ENCODE assay signal across 17 cellular contexts in genomic region chr9:133353548-133353947, GRCh38. TPM values are rescaled to one million over a fixed set of nuclear protein-coding genes. Genes with fewer than 3 reads are reported as not detected.
DNase-seq lines count a peak whose midpoint lies in the region; ATAC-seq, FAIRE-seq and TF ChIP-seq lines count a peak whose summit lies in the region.
"Had no signal": no experiment of that assay in that cellular context is flagged by ENCODE, and none has a peak within 500 bp of the region (broad histone marks: within the 10 kb centered on the region; RNA-seq: fewer than 3 reads in every experiment).

No MANE protein-coding gene starts in this region.

- H3K9me2 ChIP-seq in GM23248 (ENCODE audit: insufficient read depth): no peaks in the 10 kb centered on the region

- FAIRE-seq in HepG2 (lab: Jason Lieb, UNC): no peak
- FAIRE-seq: RCC 7860, small intestine had no signal

- intact Hi-C loops in HepG2 (cut with micrococcal nuclease; ENCODE audit: unreplicated experiment) (no loop called here), right lobe of liver (cut with DNase I) (loop anchor here in 1 of 2 donors (10.0 kb wide), 1 partner anchor 51 kb away; no protein-coding TSS in a partner anchor)
- intact Hi-C loops in dendritic cell treated with granulocyte-macrophage colony-stimulating factor and Interleukin-4, amounts not matched to agents 40 ng/mL and 50 ng/mL, for 4 days (cut with micrococcal nuclease): loop anchor here (10.0 kb wide), 1 partner anchor 169 kb away; no protein-coding TSS in a partner anchor

- in situ Hi-C loops in HepG2 (cut with HindIII; ENCODE audit: extremely low pct_ligation_motif_present, low pct_unique_long_range_greater_than_20kb): no loop called here
- in situ Hi-C loops in GM23248 (cut with MboI): no loop called here

- H3K9ac ChIP-seq in HepG2 (ENCODE audit: insufficient read depth, low read depth, low read length) (no peak overlapping the region), GM23248 (no peak overlapping the region)

- peaks cover 72% of the 10 kb centered on the region for H3F3A ChIP-seq in GM23248 (ENCODE audit: insufficient read depth)

- CTCF ChIA-PET in HepG2 (lab: Yijun Ruan, JAX; ENCODE audit: low intra/inter-chr PET ratio, low total read pairs): no interaction called here

- no peak overlapping the region for H3K4me3 ChIP-seq in HepG2 (replicated peaks in 1 of 3; ENCODE audit: insufficient read depth in 1 of 3, low read depth in 2 of 3, low read length in 3 of 3)
- H3K4me3 ChIP-seq in right lobe of liver: no peak overlapping the region
- H3K4me3 ChIP-seq in GM23248: no peak overlapping the region
- H3K4me3 ChIP-seq: gastrocnemius medialis had no signal

- H2AFZ ChIP-seq in HepG2 (ENCODE audit: low read length): no peak overlapping the region
- H2AFZ ChIP-seq in GM23248: no peak overlapping the region

- no peak for ATAC-seq in HepG2
- no peak for ATAC-seq in right lobe of liver
- ATAC-seq in GM21717 (IDR thresholded peaks at IDR 0.05; ENCODE audit: unreplicated experiment): no peak
- ATAC-seq in GM21360 (IDR thresholded peaks at IDR 0.05; ENCODE audit: unreplicated experiment): no peak
- ATAC-seq: gastrocnemius medialis, T-cell had no signal

- TF ChIP-seq CTCF in HepG2 (CRISPR knock-in tag; IDR thresholded peaks at IDR 0.05) (no peak), right lobe of liver (IDR thresholded peaks at IDR 0.05) (no peak), type B pancreatic cell (conservative IDR thresholded peaks at IDR 0.05) (no peak)

- peaks cover 50% of the 10 kb centered on the region for H3K4me1 Mint-ChIP-seq in dendritic cell treated with granulocyte-macrophage colony-stimulating factor and Interleukin-4, amounts not matched to agents 40 ng/mL and 50 ng/mL, for 4 days (ENCODE audit: low read depth)
- H3K4me1 Mint-ChIP-seq in type B pancreatic cell (ENCODE audit: unreplicated experiment): peaks cover 15% of the 10 kb centered on the region

- no peaks in the 10 kb centered on the region for H3K27me3 Mint-ChIP-seq in dendritic cell treated with granulocyte-macrophage colony-stimulating factor and Interleukin-4, amounts not matched to agents 40 ng/mL and 50 ng/mL, for 4 days
- H3K27me3 Mint-ChIP-seq in type B pancreatic cell: no peaks in the 10 kb centered on the region
- H3K27me3 Mint-ChIP-seq: B cell, T-cell had no signal

- H3K4me1 ChIP-seq in HepG2 (ENCODE audit: insufficient read depth, low read length) (peaks cover 50% of the 10 kb centered on the region), right lobe of liver (peaks cover 0 to 29% (median 8%) of the 10 kb centered on the region in 4 donors), GM23248 (ENCODE audit: insufficient read depth) (peaks cover 20% of the 10 kb centered on the region)

- TF ChIP-seq RAD21 in HepG2 (CRISPR knock-in tag; IDR thresholded peaks at IDR 0.05): no peak

- H3K36me3 Mint-ChIP-seq in dendritic cell treated with granulocyte-macrophage colony-stimulating factor and Interleukin-4, amounts not matched to agents 40 ng/mL and 50 ng/mL, for 4 days (ENCODE audit: low read depth): peaks cover 67% of the 10 kb centered on the region
- peaks cover 21% of the 10 kb centered on the region for H3K36me3 Mint-ChIP-seq in type B pancreatic cell

- H3K27ac ChIP-seq in HepG2 (ENCODE audit: extremely low read length, insufficient read depth, low read length) (no peak overlapping the region), right lobe of liver (no peak overlapping the region), GM23248 (no peak overlapping the region)
- H3K27ac ChIP-seq: gastrocnemius medialis had no signal

- no peak overlapping the region for H3K4me3 Mint-ChIP-seq in dendritic cell treated with granulocyte-macrophage colony-stimulating factor and Interleukin-4, amounts not matched to agents 40 ng/mL and 50 ng/mL, for 4 days
- H3K4me3 Mint-ChIP-seq in type B pancreatic cell: peak overlapping the region; percentile 63

- TF ChIP-seq EP300 in HepG2 (IDR thresholded peaks at IDR 0.05; ENCODE audit: low read depth in 2 of 2, low read length in 2 of 2) (no peak), HepG2 (CRISPR knock-in tag; IDR thresholded peaks at IDR 0.05; ENCODE audit: borderline replicate concordance) (no peak)

- no CpG with 5 or more reads among the region's 5 CpGs for WGBS in HepG2 (ENCODE audit: low lambda C conversion rate)
- no CpG with 5 or more reads among the region's 5 CpGs for WGBS in right lobe of liver (ENCODE audit: insufficient coverage, low coverage, low lambda C conversion rate, missing lambda C conversion rate)
- WGBS in GM23248 (ENCODE audit: low coverage in 1 of 2, low lambda C conversion rate in 2 of 2, missing lambda C conversion rate in 2 of 2), 2 experiments: 93 to 95% methylated on average over 5 of the region's 5 CpGs

- peaks cover 28% of the 10 kb centered on the region for H3K79me2 ChIP-seq in HepG2 (ENCODE audit: insufficient read depth, low read length)
- peaks cover 58% of the 10 kb centered on the region for H3K79me2 ChIP-seq in GM23248 (ENCODE audit: insufficient read depth)

- H4K20me1 ChIP-seq in HepG2 (ENCODE audit: insufficient read depth, low read length) (peaks cover 20% of the 10 kb centered on the region), GM23248 (ENCODE audit: insufficient read depth) (no peaks in the 10 kb centered on the region)

- no TSS peak for BruUV-seq in HepG2 (replicated peaks; lab: Mats Ljungman, UMichigan)

- POLR2A ChIA-PET in HepG2 (lab: Yijun Ruan, JAX): no interaction called here

- no peaks in the 10 kb centered on the region for H3K9me3 Mint-ChIP-seq in dendritic cell treated with granulocyte-macrophage colony-stimulating factor and Interleukin-4, amounts not matched to agents 40 ng/mL and 50 ng/mL, for 4 days
- no peaks in the 10 kb centered on the region for H3K9me3 Mint-ChIP-seq in type B pancreatic cell
- H3K9me3 Mint-ChIP-seq: T-cell had no signal

- no peaks in the 10 kb centered on the region; a peak in 1 of 5 replicates for H3K27me3 ChIP-seq in HepG2 (ENCODE audit: control insufficient read depth in 1 of 2, insufficient read depth in 2 of 2, low read length in 2 of 2)
- no peaks in the 10 kb centered on the region for H3K27me3 ChIP-seq in right lobe of liver
- H3K27me3 ChIP-seq in GM23248 (replicated peaks; ENCODE audit: insufficient read depth): no peaks in the 10 kb centered on the region
- H3K27me3 ChIP-seq: gastrocnemius medialis had no signal

- H3K36me3 ChIP-seq in HepG2 (replicated peaks in 1 of 2; ENCODE audit: control insufficient read depth in 1 of 2, insufficient read depth in 2 of 2, low read length in 2 of 2): peaks cover 18 to 47% of the 10 kb centered on the region in 2 experiments
- peaks cover 5 to 43% (median 23%) of the 10 kb centered on the region in 4 donors for H3K36me3 ChIP-seq in right lobe of liver
- H3K36me3 ChIP-seq in GM23248 (ENCODE audit: low read depth): peaks cover 38% of the 10 kb centered on the region

- DNase-seq in HepG2 (ENCODE audit: low spot score) (no peak), right lobe of liver (no peak), type B pancreatic cell (ENCODE audit: extremely low spot score, unreplicated experiment) (no peak), GM23248 (no peak)
- DNase-seq: activated CD4-positive, alpha-beta T cell treated with anti-CD3 and anti-CD28 coated beads for 4 hours; gastrocnemius medialis; NCI-H1930; NCI-H526; occipital lobe; small intestine; T-cell had no signal

- TF ChIP-seq POLR2A in HepG2 (IDR thresholded peaks at IDR 0.05; ENCODE audit: insufficient read depth in 1 of 2, low read depth in 2 of 2, low read length in 2 of 2) (no peak), right lobe of liver (IDR thresholded peaks at IDR 0.05) (no peak), Raji (IDR thresholded peaks at IDR 0.05; ENCODE audit: insufficient read depth, low read depth, low read length) (peak; percentile 27; the same call in 1 of the 2 replicates)

- H3K4me2 ChIP-seq in HepG2 (ENCODE audit: low read depth, low read length) (no peak overlapping the region), GM23248 (ENCODE audit: unreplicated experiment) (no peak overlapping the region)

- H3K27ac Mint-ChIP-seq in dendritic cell treated with granulocyte-macrophage colony-stimulating factor and Interleukin-4, amounts not matched to agents 40 ng/mL and 50 ng/mL, for 4 days: peak overlapping the region; percentile 30
- H3K27ac Mint-ChIP-seq in type B pancreatic cell: peak overlapping the region; percentile 34
- H3K27ac Mint-ChIP-seq: B cell, T-cell had no signal

- H3K9me3 ChIP-seq in HepG2 (ENCODE audit: low read length) (no peaks in the 10 kb centered on the region), right lobe of liver (no peaks in the 10 kb centered on the region), GM23248 (ENCODE audit: low read depth) (no peaks in the 10 kb centered on the region)
- H3K9me3 ChIP-seq: gastrocnemius medialis had no signal

RNA-seq across cellular contexts. Expression of gene SURF1, which starts 2.7 kb away (rescaled TPM):
- total RNA-seq in HepG2 (2016; rRNA removed; fragmentation: Illumina TruSeq; extraction: Trizol) (10.6 and 17.8 TPM in 2 replicates), right lobe of liver (10 to 100 TPM; 37.4 to 68.8 (median 44.5) TPM), type B pancreatic cell (ENCODE audit: low replicate concordance) (40.8 and 46.9 TPM in 2 replicates)
- 21.0 and 25.4 TPM in 2 replicates for total RNA-seq in HepG2 (2016; cell fraction: cytosol; rRNA removed; fragmentation: Illumina TruSeq; extraction: Trizol; ENCODE audit: low read depth)
- 9.6 and 18.9 TPM in 2 replicates for total RNA-seq in HepG2 (2016; cell fraction: insoluble cytoplasmic fraction; rRNA removed; fragmentation: Illumina TruSeq; extraction: Trizol)
- total RNA-seq in HepG2 (2016; cell fraction: membrane; rRNA removed; fragmentation: Illumina TruSeq; extraction: Trizol): 22.4 and 26.0 TPM in 2 replicates
- total RNA-seq in HepG2 (2016; cell fraction: nucleus; rRNA removed; fragmentation: Illumina TruSeq; extraction: Trizol): 13.9 and 14.0 TPM in 2 replicates
- polyA plus RNA-seq in HepG2 (2011; rRNA removed) (39.2 and 40.7 TPM in 2 replicates), GM23248 (2016; fragmentation: Nextera tagmentation; extraction: Ambion mirVana) (57.4 and 62.9 TPM in 2 replicates)
- 29.3 and 32.3 TPM in 2 replicates for polyA plus RNA-seq in HepG2 (2011; cell fraction: cytosol; rRNA removed)
- 29.7 and 32.0 TPM in 2 replicates for polyA plus RNA-seq in HepG2 (2011; cell fraction: nucleus; rRNA removed)
- 22.8 and 26.6 TPM in 2 replicates for polyA plus RNA-seq in HepG2 (2012)
- 52.7 and 53.1 TPM in 2 replicates for polyA plus RNA-seq in HepG2 (2016; cell fraction: cytosol; fragmentation: Illumina TruSeq; extraction: Trizol; ENCODE audit: low read depth)
- 19.0 and 20.1 TPM in 2 replicates for polyA plus RNA-seq in HepG2 (2016; cell fraction: insoluble cytoplasmic fraction; fragmentation: Illumina TruSeq; extraction: Trizol; ENCODE audit: low read depth)
- polyA plus RNA-seq in HepG2 (2016; cell fraction: membrane; fragmentation: Illumina TruSeq; extraction: Trizol; ENCODE audit: low read depth): 38.1 and 44.5 TPM in 2 replicates
- polyA plus RNA-seq in HepG2 (2016; cell fraction: nucleus; fragmentation: Illumina TruSeq; extraction: Trizol; ENCODE audit: insufficient read depth, low read depth): 46.1 and 51.6 TPM in 2 replicates
- 14.4 and 46.3 TPM in 2 replicates for polyA minus RNA-seq in HepG2 (2011; rRNA and poly(A)+ RNA removed; ENCODE audit: low replicate concordance)
- polyA minus RNA-seq in HepG2 (2011; cell fraction: cytosol; rRNA and poly(A)+ RNA removed): 8.0 and 10.5 TPM in 2 replicates
- 7.1 and 7.5 TPM in 2 replicates for polyA minus RNA-seq in HepG2 (2011; cell fraction: nucleus; rRNA and poly(A)+ RNA removed)
- total RNA-seq in GM23248 (2014; rRNA removed; shearing (Covaris generic)): 27.7 and 29.1 TPM in 2 replicates

RNA-seq across cellular contexts. Expression of gene SURF2, which starts 2.8 kb away (rescaled TPM):
- total RNA-seq in HepG2 (2016; rRNA removed; fragmentation: Illumina TruSeq; extraction: Trizol) (10.3 and 13.6 TPM in 2 replicates), right lobe of liver (10 to 100 TPM in 2 of 6 experiments, 1 to 10 TPM in 4; 6.3 to 16.9 (median 8.2) TPM), type B pancreatic cell (ENCODE audit: low replicate concordance) (21.3 and 23.5 TPM in 2 replicates)
- 10.3 and 15.8 TPM in 2 replicates for total RNA-seq in HepG2 (2016; cell fraction: cytosol; rRNA removed; fragmentation: Illumina TruSeq; extraction: Trizol; ENCODE audit: low read depth)
- 12.0 and 12.6 TPM in 2 replicates for total RNA-seq in HepG2 (2016; cell fraction: insoluble cytoplasmic fraction; rRNA removed; fragmentation: Illumina TruSeq; extraction: Trizol)
- 10.0 and 13.9 TPM in 2 replicates for total RNA-seq in HepG2 (2016; cell fraction: membrane; rRNA removed; fragmentation: Illumina TruSeq; extraction: Trizol)
- 4.1 and 4.4 TPM in 2 replicates for total RNA-seq in HepG2 (2016; cell fraction: nucleus; rRNA removed; fragmentation: Illumina TruSeq; extraction: Trizol)
- polyA plus RNA-seq in HepG2 (2011; rRNA removed) (6.1 and 6.3 TPM in 2 replicates), GM23248 (2016; fragmentation: Nextera tagmentation; extraction: Ambion mirVana) (23.4 and 24.4 TPM in 2 replicates)
- 6.8 and 9.7 TPM in 2 replicates for polyA plus RNA-seq in HepG2 (2011; cell fraction: cytosol; rRNA removed)
- 6.6 and 8.7 TPM in 2 replicates for polyA plus RNA-seq in HepG2 (2011; cell fraction: nucleus; rRNA removed)
- 6.8 and 8.6 TPM in 2 replicates for polyA plus RNA-seq in HepG2 (2012)
- 14.4 and 20.2 TPM in 2 replicates for polyA plus RNA-seq in HepG2 (2016; cell fraction: cytosol; fragmentation: Illumina TruSeq; extraction: Trizol; ENCODE audit: low read depth)
- 19.8 and 21.6 TPM in 2 replicates for polyA plus RNA-seq in HepG2 (2016; cell fraction: insoluble cytoplasmic fraction; fragmentation: Illumina TruSeq; extraction: Trizol; ENCODE audit: low read depth)
- polyA plus RNA-seq in HepG2 (2016; cell fraction: membrane; fragmentation: Illumina TruSeq; extraction: Trizol; ENCODE audit: low read depth): 12.6 and 15.8 TPM in 2 replicates
- polyA plus RNA-seq in HepG2 (2016; cell fraction: nucleus; fragmentation: Illumina TruSeq; extraction: Trizol; ENCODE audit: insufficient read depth, low read depth): 11.3 and 11.9 TPM in 2 replicates
- polyA minus RNA-seq in HepG2 (2011; rRNA and poly(A)+ RNA removed; ENCODE audit: low replicate concordance): 3.5 and 24.4 TPM in 2 replicates
- polyA minus RNA-seq in HepG2 (2011; cell fraction: cytosol; rRNA and poly(A)+ RNA removed): 2.3 and 5.0 TPM in 2 replicates
- 1.6 and 2.3 TPM in 2 replicates for polyA minus RNA-seq in HepG2 (2011; cell fraction: nucleus; rRNA and poly(A)+ RNA removed)
- total RNA-seq in GM23248 (2014; rRNA removed; shearing (Covaris generic)): 6.3 and 14.8 TPM in 2 replicates

RNA-seq across cellular contexts. Expression of gene RPL7A, which starts 5.5 kb away (rescaled TPM):
- 2,938 and 3,359 TPM in 2 replicates for total RNA-seq in HepG2 (2016; rRNA removed; fragmentation: Illumina TruSeq; extraction: Trizol)
- total RNA-seq in HepG2 (2016; cell fraction: cytosol; rRNA removed; fragmentation: Illumina TruSeq; extraction: Trizol; ENCODE audit: low read depth): 3,183 and 3,719 TPM in 2 replicates
- total RNA-seq in HepG2 (2016; cell fraction: insoluble cytoplasmic fraction; rRNA removed; fragmentation: Illumina TruSeq; extraction: Trizol): 2,895 and 3,215 TPM in 2 replicates
- 5,789 and 6,219 TPM in 2 replicates for total RNA-seq in HepG2 (2016; cell fraction: membrane; rRNA removed; fragmentation: Illumina TruSeq; extraction: Trizol)
- total RNA-seq in HepG2 (2016; cell fraction: nucleus; rRNA removed; fragmentation: Illumina TruSeq; extraction: Trizol): 1,151 and 1,198 TPM in 2 replicates
- polyA plus RNA-seq in HepG2 (2011; rRNA removed): 2,401 and 2,404 TPM in 2 replicates
- polyA plus RNA-seq in HepG2 (2011; cell fraction: cytosol; rRNA removed): 3,191 and 3,845 TPM in 2 replicates
- polyA plus RNA-seq in HepG2 (2011; cell fraction: nucleus; rRNA removed): 1,035 and 1,145 TPM in 2 replicates
- 2,335 and 2,606 TPM in 2 replicates for polyA plus RNA-seq in HepG2 (2012)
- polyA plus RNA-seq in HepG2 (2016; cell fraction: cytosol; fragmentation: Illumina TruSeq; extraction: Trizol; ENCODE audit: low read depth): 3,837 and 4,399 TPM in 2 replicates
- 3,343 and 3,509 TPM in 2 replicates for polyA plus RNA-seq in HepG2 (2016; cell fraction: insoluble cytoplasmic fraction; fragmentation: Illumina TruSeq; extraction: Trizol; ENCODE audit: low read depth)
- 6,158 and 6,472 TPM in 2 replicates for polyA plus RNA-seq in HepG2 (2016; cell fraction: membrane; fragmentation: Illumina TruSeq; extraction: Trizol; ENCODE audit: low read depth)
- polyA plus RNA-seq in HepG2 (2016; cell fraction: nucleus; fragmentation: Illumina TruSeq; extraction: Trizol; ENCODE audit: insufficient read depth, low read depth): 1,904 and 1,909 TPM in 2 replicates
- 1,962 and 4,695 TPM in 2 replicates for polyA minus RNA-seq in HepG2 (2011; rRNA and poly(A)+ RNA removed; ENCODE audit: low replicate concordance)
- 853 and 917 TPM in 2 replicates for polyA minus RNA-seq in HepG2 (2011; cell fraction: cytosol; rRNA and poly(A)+ RNA removed)
- polyA minus RNA-seq in HepG2 (2011; cell fraction: nucleus; rRNA and poly(A)+ RNA removed): 477 and 550 TPM in 2 replicates
- 100 to 1,000 TPM; 529 to 851 (median 616) TPM for total RNA-seq in right lobe of liver
- total RNA-seq in type B pancreatic cell (ENCODE audit: low replicate concordance): 2,442 and 2,715 TPM in 2 replicates
- total RNA-seq in GM23248 (2014; rRNA removed; shearing (Covaris generic)): 1,262 and 1,382 TPM in 2 replicates
- 437 and 458 TPM in 2 replicates for polyA plus RNA-seq in GM23248 (2016; fragmentation: Nextera tagmentation; extraction: Ambion mirVana)

RNA-seq across cellular contexts. Expression of gene MED22, which starts 5.6 kb away (rescaled TPM):
- total RNA-seq in HepG2 (2016; rRNA removed; fragmentation: Illumina TruSeq; extraction: Trizol) (19.6 and 22.1 TPM in 2 replicates), right lobe of liver (10 to 100 TPM in 1 of 6 experiments, 1 to 10 TPM in 5; 5.9 to 14.5 (median 8.1) TPM), type B pancreatic cell (ENCODE audit: low replicate concordance) (34.0 and 38.2 TPM in 2 replicates)
- total RNA-seq in HepG2 (2016; cell fraction: cytosol; rRNA removed; fragmentation: Illumina TruSeq; extraction: Trizol; ENCODE audit: low read depth): 2.6 and 3.1 TPM in 2 replicates
- 18.8 and 21.3 TPM in 2 replicates for total RNA-seq in HepG2 (2016; cell fraction: insoluble cytoplasmic fraction; rRNA removed; fragmentation: Illumina TruSeq; extraction: Trizol)
- 9.6 and 12.2 TPM in 2 replicates for total RNA-seq in HepG2 (2016; cell fraction: membrane; rRNA removed; fragmentation: Illumina TruSeq; extraction: Trizol)
- total RNA-seq in HepG2 (2016; cell fraction: nucleus; rRNA removed; fragmentation: Illumina TruSeq; extraction: Trizol): 18.2 and 20.6 TPM in 2 replicates
- polyA plus RNA-seq in HepG2 (2011; rRNA removed) (15.8 and 22.2 TPM in 2 replicates), GM23248 (2016; fragmentation: Nextera tagmentation; extraction: Ambion mirVana) (14.1 and 14.5 TPM in 2 replicates)
- 11.6 and 12.5 TPM in 2 replicates for polyA plus RNA-seq in HepG2 (2011; cell fraction: cytosol; rRNA removed)
- polyA plus RNA-seq in HepG2 (2011; cell fraction: nucleus; rRNA removed): 42.0 and 43.5 TPM in 2 replicates
- 8.8 and 10.1 TPM in 2 replicates for polyA plus RNA-seq in HepG2 (2012)
- 2.6 TPM in 2 replicates for polyA plus RNA-seq in HepG2 (2016; cell fraction: cytosol; fragmentation: Illumina TruSeq; extraction: Trizol; ENCODE audit: low read depth)
- 15.7 and 15.9 TPM in 2 replicates for polyA plus RNA-seq in HepG2 (2016; cell fraction: insoluble cytoplasmic fraction; fragmentation: Illumina TruSeq; extraction: Trizol; ENCODE audit: low read depth)
- polyA plus RNA-seq in HepG2 (2016; cell fraction: membrane; fragmentation: Illumina TruSeq; extraction: Trizol; ENCODE audit: low read depth): 7.1 and 7.7 TPM in 2 replicates
- 36.0 and 38.5 TPM in 2 replicates for polyA plus RNA-seq in HepG2 (2016; cell fraction: nucleus; fragmentation: Illumina TruSeq; extraction: Trizol; ENCODE audit: insufficient read depth, low read depth)
- polyA minus RNA-seq in HepG2 (2011; rRNA and poly(A)+ RNA removed; ENCODE audit: low replicate concordance): 27.8 and 64.6 TPM in 2 replicates
- 8.0 and 8.5 TPM in 2 replicates for polyA minus RNA-seq in HepG2 (2011; cell fraction: cytosol; rRNA and poly(A)+ RNA removed)
- 12.1 and 16.8 TPM in 2 replicates for polyA minus RNA-seq in HepG2 (2011; cell fraction: nucleus; rRNA and poly(A)+ RNA removed)
- 24.4 and 28.6 TPM in 2 replicates for total RNA-seq in GM23248 (2014; rRNA removed; shearing (Covaris generic))

RNA-seq across cellular contexts. Expression of gene SURF6, which starts 17.6 kb away (rescaled TPM):
- 13.3 and 14.7 TPM in 2 replicates for total RNA-seq in HepG2 (2016; rRNA removed; fragmentation: Illumina TruSeq; extraction: Trizol)
- total RNA-seq in HepG2 (2016; cell fraction: cytosol; rRNA removed; fragmentation: Illumina TruSeq; extraction: Trizol; ENCODE audit: low read depth): 2.7 and 3.0 TPM in 2 replicates
- 12.2 and 14.6 TPM in 2 replicates for total RNA-seq in HepG2 (2016; cell fraction: insoluble cytoplasmic fraction; rRNA removed; fragmentation: Illumina TruSeq; extraction: Trizol)
- 4.6 and 5.3 TPM in 2 replicates for total RNA-seq in HepG2 (2016; cell fraction: membrane; rRNA removed; fragmentation: Illumina TruSeq; extraction: Trizol)
- total RNA-seq in HepG2 (2016; cell fraction: nucleus; rRNA removed; fragmentation: Illumina TruSeq; extraction: Trizol): 10.4 and 11.5 TPM in 2 replicates
- polyA plus RNA-seq in HepG2 (2011; rRNA removed): 5.9 and 7.5 TPM in 2 replicates
- 6.4 and 7.4 TPM in 2 replicates for polyA plus RNA-seq in HepG2 (2011; cell fraction: cytosol; rRNA removed)
- polyA plus RNA-seq in HepG2 (2011; cell fraction: nucleus; rRNA removed): 16.7 and 18.0 TPM in 2 replicates
- 7.1 and 7.5 TPM in 2 replicates for polyA plus RNA-seq in HepG2 (2012)
- 2.3 TPM in 2 replicates for polyA plus RNA-seq in HepG2 (2016; cell fraction: cytosol; fragmentation: Illumina TruSeq; extraction: Trizol; ENCODE audit: low read depth)
- polyA plus RNA-seq in HepG2 (2016; cell fraction: insoluble cytoplasmic fraction; fragmentation: Illumina TruSeq; extraction: Trizol; ENCODE audit: low read depth): 19.6 and 19.8 TPM in 2 replicates
- polyA plus RNA-seq in HepG2 (2016; cell fraction: membrane; fragmentation: Illumina TruSeq; extraction: Trizol; ENCODE audit: low read depth): 3.3 and 4.3 TPM in 2 replicates
- polyA plus RNA-seq in HepG2 (2016; cell fraction: nucleus; fragmentation: Illumina TruSeq; extraction: Trizol; ENCODE audit: insufficient read depth, low read depth): 32.3 and 32.8 TPM in 2 replicates
- polyA minus RNA-seq in HepG2 (2011; rRNA and poly(A)+ RNA removed; ENCODE audit: low replicate concordance): 5.6 and 10.5 TPM in 2 replicates
- 3.0 and 4.7 TPM in 2 replicates for polyA minus RNA-seq in HepG2 (2011; cell fraction: cytosol; rRNA and poly(A)+ RNA removed)
- 6.1 and 7.7 TPM in 2 replicates for polyA minus RNA-seq in HepG2 (2011; cell fraction: nucleus; rRNA and poly(A)+ RNA removed)
- 1 to 10 TPM; 5.8 to 8.8 (median 7.6) TPM for total RNA-seq in right lobe of liver
- 24.9 and 26.5 TPM in 2 replicates for total RNA-seq in type B pancreatic cell (ENCODE audit: low replicate concordance)
- total RNA-seq in GM23248 (2014; rRNA removed; shearing (Covaris generic)): 10.8 and 18.2 TPM in 2 replicates
- polyA plus RNA-seq in GM23248 (2016; fragmentation: Nextera tagmentation; extraction: Ambion mirVana): 13.4 and 14.8 TPM in 2 replicates
